In genomic region chr19:11578342-11579142, GRCh38 we compare ENCODE assay signal across 1 cellular context.
TF ChIP-seq lines count a peak whose summit lies in the region.

No MANE protein-coding gene starts in this region.

TF ChIP-seq in K562, 482 proteins besides CTCF, POLR2A, EP300 and RAD21 (continued from another document and continues in another):
- TF ChIP-seq MLX (CRISPR knock-in tag; conservative IDR thresholded peaks at IDR 0.05) (no peak), L3MBTL2 (IDR thresholded peaks at IDR 0.05) (peak; percentile 64), SOX6 (IDR thresholded peaks at IDR 0.05) (peak; percentile 83), ZNF146 (CRISPR knock-in tag; IDR thresholded peaks at IDR 0.05; ENCODE audit: unreplicated experiment) (no peak), NONO (IDR thresholded peaks at IDR 0.05; ENCODE audit: low read depth in 2 of 2, low read length in 1 of 2) (peak in 1 of 2 experiments; percentile 53; a peak in 1 of 4 replicates), NFE2 (IDR thresholded peaks at IDR 0.05; ENCODE audit: low read depth) (no peak), ARID4B (CRISPR knock-in tag; IDR thresholded peaks at IDR 0.05) (no peak; the same call in 1 of the 2 replicates), SMC3 (conservative IDR thresholded peaks at IDR 0.05; ENCODE audit: insufficient read depth, low read depth, low read length) (no peak), MIER1 (IDR thresholded peaks at IDR 0.05; ENCODE audit: low read depth) (no peak), DNMT1 (IDR thresholded peaks at IDR 0.05) (no peak), SMARCA4 (IDR thresholded peaks at IDR 0.05) (peak; percentile 57; the same call in 1 of the 2 replicates), RBM25 (IDR thresholded peaks at IDR 0.05; ENCODE audit: low read depth, low read length, severe bottlenecking) (peak; percentile 18), ZNF24 (IDR thresholded peaks at IDR 0.05) (no peak), ZNF133 (CRISPR knock-in tag; IDR thresholded peaks at IDR 0.05) (no peak), MTF1 (CRISPR knock-in tag; IDR thresholded peaks at IDR 0.05; ENCODE audit: borderline replicate concordance) (no peak), KAT7 (CRISPR knock-in tag; IDR thresholded peaks at IDR 0.05; ENCODE audit: borderline replicate concordance) (peak; percentile 50; the same call in 1 of the 2 replicates), ZNF79 (CRISPR knock-in tag; IDR thresholded peaks at IDR 0.05; ENCODE audit: low read depth) (no peak), RBBP5 (IDR thresholded peaks at IDR 0.05; ENCODE audit: borderline replicate concordance, insufficient read depth, low read length, poor library complexity, severe bottlenecking) (no peak), ZNF445 (CRISPR knock-in tag; IDR thresholded peaks at IDR 0.05; ENCODE audit: low read depth) (no peak), SPI1 (IDR thresholded peaks at IDR 0.05; ENCODE audit: borderline replicate concordance, low read depth, low read length) (peak; percentile 71; the same call in 1 of the 2 replicates), ZNF140 (CRISPR knock-in tag; IDR thresholded peaks at IDR 0.05) (no peak), ARHGAP35 (IDR thresholded peaks at IDR 0.05; ENCODE audit: partially characterized antibody) (no peak), NFIC (IDR thresholded peaks at IDR 0.05) (peak; percentile 55), KLF1 (tag; IDR thresholded peaks at IDR 0.05) (no peak), ZNF324 (CRISPR knock-in tag; IDR thresholded peaks at IDR 0.05) (no peak), POLR2G (IDR thresholded peaks at IDR 0.05; ENCODE audit: low read depth, low read length) (no peak; the same call in 1 of the 2 replicates), USF1 (CRISPR knock-in tag; IDR thresholded peaks at IDR 0.05) (peak; percentile 61), ZFP1 (CRISPR knock-in tag; IDR thresholded peaks at IDR 0.05) (no peak), ATF6 (CRISPR knock-in tag; IDR thresholded peaks at IDR 0.05) (no peak), FOXJ3 (CRISPR knock-in tag; IDR thresholded peaks at IDR 0.05) (no peak), PRPF4 (IDR thresholded peaks at IDR 0.05; ENCODE audit: insufficient read depth, low read depth, low read length, poor library complexity, severe bottlenecking) (no peak), ZNF561 (CRISPR knock-in tag; conservative IDR thresholded peaks at IDR 0.05) (no peak), CBFA2T2 (conservative IDR thresholded peaks at IDR 0.05) (peak; percentile 90), ZBTB12 (CRISPR knock-in tag; IDR thresholded peaks at IDR 0.05) (peak; percentile 29; the same call in 1 of the 2 replicates), CREB1 (IDR thresholded peaks at IDR 0.05) (no peak), CREB1 (CRISPR knock-in tag; IDR thresholded peaks at IDR 0.05) (no peak), FUS (optimal IDR thresholded peaks at IDR 0.05; ENCODE audit: low read depth, low read length) (no peak), NCOA1 (IDR thresholded peaks at IDR 0.05; ENCODE audit: low read depth) (peak; percentile 64), TEAD1 (CRISPR knock-in tag; IDR thresholded peaks at IDR 0.05) (no peak), PCBP2 (IDR thresholded peaks at IDR 0.05; ENCODE audit: low read depth, low read length, poor library complexity, severe bottlenecking) (no peak), PHB2 (IDR thresholded peaks at IDR 0.05; ENCODE audit: low read depth) (no peak), PATZ1 (CRISPR knock-in tag; IDR thresholded peaks at IDR 0.05; ENCODE audit: borderline replicate concordance) (no peak), ZEB2 (IDR thresholded peaks at IDR 0.05) (no peak), ZNF766 (CRISPR knock-in tag; conservative IDR thresholded peaks at IDR 0.05) (no peak), SMAD2 (IDR thresholded peaks at IDR 0.05; ENCODE audit: low read depth, low read length) (no peak), SMAD1 (IDR thresholded peaks at IDR 0.05; ENCODE audit: low read depth, low read length, partially characterized antibody) (no peak), FOXP4 (CRISPR knock-in tag; IDR thresholded peaks at IDR 0.05; ENCODE audit: borderline replicate concordance) (0 out of 2 replicates have a peak, but pooled peaks have one; percentile 49), ZNF707 (CRISPR knock-in tag; conservative IDR thresholded peaks at IDR 0.05) (no peak), ZNF121 (CRISPR knock-in tag; conservative IDR thresholded peaks at IDR 0.05) (no peak), RBM34 (IDR thresholded peaks at IDR 0.05; ENCODE audit: borderline replicate concordance, insufficient read depth, low read length) (no peak), DMBX1 (CRISPR knock-in tag; IDR thresholded peaks at IDR 0.05; ENCODE audit: borderline replicate concordance) (peak; percentile 41; the same call in 1 of the 2 replicates), ZC3H11A (IDR thresholded peaks at IDR 0.05; ENCODE audit: low read depth, low read length) (no peak), BHLHE40 (IDR thresholded peaks at IDR 0.05; ENCODE audit: low read length) (peak; percentile 94), EP400 (IDR thresholded peaks at IDR 0.05) (no peak), PPARD (CRISPR knock-in tag; IDR thresholded peaks at IDR 0.05) (no peak), TAL1 (IDR thresholded peaks at IDR 0.05) (peak; percentile 50), NR2C2 (CRISPR knock-in tag; IDR thresholded peaks at IDR 0.05) (peak; percentile 77; the same call in 1 of the 2 replicates), NR2C2 (tag; IDR thresholded peaks at IDR 0.05) (peak; percentile 88), BRD4 (IDR thresholded peaks at IDR 0.05) (no peak), KDM1A (IDR thresholded peaks at IDR 0.05) (peak; percentile 74 to 87), ZNF511 (CRISPR knock-in tag; IDR thresholded peaks at IDR 0.05) (no peak), ZNF41 (CRISPR knock-in tag; conservative IDR thresholded peaks at IDR 0.05) (no peak), STAT5A (IDR thresholded peaks at IDR 0.05; ENCODE audit: borderline replicate concordance, low read length) (peak; percentile 32; the same call in 1 of the 2 replicates), HINFP (tag; conservative IDR thresholded peaks at IDR 0.05; ENCODE audit: low read depth) (0 out of 2 replicates have a peak, but pooled peaks have one; percentile 55), ZNF431 (CRISPR knock-in tag; IDR thresholded peaks at IDR 0.05) (no peak)
